In genomic region chr4:78840286-78840685, GRCh38 we compare ENCODE assay signal across 2 cellular contexts.
DNase-seq lines count a peak whose midpoint lies in the region; ATAC-seq, FAIRE-seq and TF ChIP-seq lines count a peak whose summit lies in the region.
"Not testable (repeated sequence)": the region's sequence is repeated elsewhere in the genome, so short reads cannot be mapped to it uniquely, and the experiment has no call there.

No MANE protein-coding gene starts in this region.

- H3K27me3 Mint-ChIP-seq in GM23338 (ENCODE audit: insufficient read depth, low read depth, poor library complexity) = not testable (repeated sequence)

- ATAC-seq in GM23338, K562: not testable (repeated sequence)

- not testable (repeated sequence) for H3K36me3 ChIP-seq in GM23338 (ENCODE audit: insufficient read depth)
- peaks cover 92% of the 10 kb centered on the region for H3K36me3 ChIP-seq in K562 (ENCODE audit: control insufficient read depth, insufficient read depth, low read length)

- H3K4me1 ChIP-seq in GM23338 (ENCODE audit: insufficient read depth); K562 (replicated peaks in 1 of 2; ENCODE audit: control insufficient read depth in 2 of 2, insufficient read depth in 2 of 2, low read length in 2 of 2): not testable (repeated sequence)

- not testable (repeated sequence) for H3K9me1 ChIP-seq in K562 (ENCODE audit: control insufficient read depth, insufficient read depth, low read length)

- not testable (repeated sequence) for TF ChIP-seq EP300 in K562 (IDR thresholded peaks at IDR 0.05; ENCODE audit: low read length)

- H3K79me2 ChIP-seq in GM23338 (replicated peaks; ENCODE audit: insufficient read depth) = not testable (repeated sequence)
- peaks cover 83% of the 10 kb centered on the region for H3K79me2 ChIP-seq in K562 (ENCODE audit: control insufficient read depth, insufficient read depth, low read length)

- not testable (repeated sequence) for H3K9me3 ChIP-seq in K562 (replicated peaks; ENCODE audit: control insufficient read depth, insufficient read depth, low read depth, low read length)

- intact Hi-C loops in K562 (cut with micrococcal nuclease) = not testable (repeated sequence)

- H3K4me2 ChIP-seq in GM23338; K562 (ENCODE audit: insufficient read depth, low read length): not testable (repeated sequence)

- TF ChIP-seq CTCF in GM23338 (conservative IDR thresholded peaks at IDR 0.05; ENCODE audit: low read depth in 2 of 2); K562 (IDR thresholded peaks at IDR 0.05 in 2 of 3, conservative IDR thresholded peaks at IDR 0.05 in 1 of 3; ENCODE audit: insufficient read depth in 2 of 3, low read depth in 1 of 3, low read length in 3 of 3): not testable (repeated sequence)

- not testable (repeated sequence) for H3K9ac ChIP-seq in K562 (ENCODE audit: insufficient read depth in 1 of 2, low read depth in 2 of 2, low read length in 2 of 2)

- in situ Hi-C loops in K562 (cut with MboI) = not testable (repeated sequence)

- not testable (repeated sequence) for H3K27ac ChIP-seq in GM23338 (ENCODE audit: low read depth); K562 (ENCODE audit: extremely low read depth, low read depth, low read length)

- CTCF ChIA-PET in K562 (lab: Yijun Ruan, JAX; ENCODE audit: low intra/inter-chr PET ratio) = not testable (repeated sequence)

- H3K4me1 Mint-ChIP-seq in GM23338 = not testable (repeated sequence)

- not testable (repeated sequence) for FAIRE-seq in K562 (lab: Jason Lieb, UNC)

- H3K36me3 Mint-ChIP-seq in GM23338 (ENCODE audit: low read depth) = peaks cover 29% of the 10 kb centered on the region; the same call in 2 of the 3 replicates

- H3F3A ChIP-seq in GM23338 (replicated peaks; ENCODE audit: low read depth) = not testable (repeated sequence)

- 88% methylated on average over 4 of the region's 4 CpGs for WGBS in K562 (ENCODE audit: insufficient coverage, low coverage, missing lambda C conversion rate)

- not testable (repeated sequence) for TF ChIP-seq RAD21 in K562 (CRISPR knock-in tag; conservative IDR thresholded peaks at IDR 0.05 in 1 of 2, IDR thresholded peaks at IDR 0.05 in 1 of 2)

- POLR2A ChIA-PET in K562 (lab: Yijun Ruan, JAX) = not testable (repeated sequence)

- not testable (repeated sequence) for H3K9me2 ChIP-seq in GM23338 (ENCODE audit: insufficient read depth)

- H3K4me3 Mint-ChIP-seq in GM23338 = not testable (repeated sequence)

- not testable (repeated sequence) for H3K9me3 Mint-ChIP-seq in GM23338

- H3K27me3 ChIP-seq in GM23338 (ENCODE audit: insufficient read depth); K562 (ENCODE audit: control insufficient read depth in 2 of 2, insufficient read depth in 2 of 2, low read length in 2 of 2): not testable (repeated sequence)

- H3K4me3 ChIP-seq in GM23338, K562: not testable (repeated sequence)

- H2AFZ ChIP-seq in GM23338; K562 (ENCODE audit: low read depth, low read length): not testable (repeated sequence)

- not testable (repeated sequence) for H3K27ac Mint-ChIP-seq in GM23338

- not testable (repeated sequence) for BruUV-seq in K562 (replicated peaks; lab: Mats Ljungman, UMichigan)

- TF ChIP-seq POLR2A in K562 (conservative IDR thresholded peaks at IDR 0.05) = not testable (repeated sequence)

- peak; percentile 7 for DNase-seq in GM23338 (ENCODE audit: low spot score)
- DNase-seq in K562 (ENCODE audit: extremely low read depth in 1 of 4, low spot score in 3 of 4) = not testable (repeated sequence)

- not testable (repeated sequence) for H4K20me1 ChIP-seq in GM23338 (replicated peaks; ENCODE audit: insufficient read depth); K562 (replicated peaks; ENCODE audit: control insufficient read depth, insufficient read depth, low read length)

TF ChIP-seq in K562, 482 proteins besides CTCF, POLR2A, EP300 and RAD21:
- TF ChIP-seq C11orf30 (IDR thresholded peaks at IDR 0.05; ENCODE audit: low read depth) = peak; percentile 65
- 0 out of 2 replicates have a peak, but pooled peaks have one; percentile 20 for TF ChIP-seq MAFG (tag; conservative IDR thresholded peaks at IDR 0.05)
- TF ChIP-seq ZNF316 (IDR thresholded peaks at IDR 0.05) = peak; percentile 80
